In genomic region chr6:169455470-169455869, GRCh38 we compare ENCODE assay signal across 27 cellular contexts.
"Had no signal": no experiment of that assay in that cellular context is flagged by ENCODE, and none has a peak within 500 bp of the region (broad histone marks: within the 10 kb centered on the region; RNA-seq: fewer than 3 reads in every experiment).

No MANE protein-coding gene starts in this region.

- DNase-seq: activated CD4-positive, alpha-beta memory T cell treated with anti-CD3 and anti-CD28 coated beads, Interleukin-2, amount 10 ng/mL, durations not matched to agents 7 days and 5 days; activated CD4-positive, alpha-beta T cell treated with anti-CD3 and anti-CD28 coated beads for 4 hours; activated CD4-positive, alpha-beta T cell treated with anti-CD3 and anti-CD28 coated beads, Interleukin-2, amount 50 U/mL, for 1 hour; activated CD4-positive, CD25-positive, alpha-beta regulatory T cell treated with anti-CD3 and anti-CD28 coated beads, Interleukin-2, amount 50 U/mL, for 72 hours; activated CD8-positive, alpha-beta memory T cell treated with anti-CD3 and anti-CD28 coated beads for 24 hours; activated CD8-positive, alpha-beta memory T cell treated with anti-CD3 and anti-CD28 coated beads, Interleukin-2, amount 10 ng/mL, durations not matched to agents 7 days and 5 days; activated CD8-positive, alpha-beta memory T cell treated with anti-CD3 and anti-CD28 coated beads, Interleukin-2, amount 50 U/mL, for 48 hours; activated effector memory CD4-positive, alpha-beta T cell treated with Interleukin-2 at 50 U/mL for 16 hours; activated naive CD4-positive, alpha-beta T cell treated with anti-CD3 and anti-CD28 coated beads, Interleukin-2, amount 10 ng/mL, durations not matched to agents 7 days and 5 days; activated naive CD8-positive, alpha-beta T cell treated with anti-CD3 and anti-CD28 coated beads, Interleukin-2, amount 50 U/mL, for 24 hours; activated T-cell treated with anti-CD3 and anti-CD28 coated beads, Interleukin-2, amount 50 U/mL, for 48 hours; anterior cingulate cortex; Kasumi-1; KG1; MM.1S; MV-4-11; NCI-H1092; NCI-H1436 treated with DMSO at 0.1 percent for 48 hours; NCI-H1694 treated with DMSO at 0.1 percent for 48 hours; NCI-H2029; NCI-H345; NCI-H524 treated with DMSO at 0.1 percent for 48 hours; SHP77; SK-N-SH had no signal

- H3K36me3 ChIP-seq: SJSA1 had no signal

- H3K4me3 ChIP-seq: SJSA1 had no signal

- H3K9me2 ChIP-seq: SK-N-SH had no signal

- H3K9me3 ChIP-seq: SJSA1 had no signal

- ATAC-seq: activated CD8-positive, alpha-beta memory T cell treated with anti-CD3 and anti-CD28 coated beads, Interleukin-2, amount 10 ng/mL, durations not matched to agents 7 days and 5 days; activated naive CD8-positive, alpha-beta T cell treated with anti-CD3 and anti-CD28 coated beads, Interleukin-2, amount 50 U/mL, for 24 hours; Panc1; WTC11 had no signal

- H3K4me2 ChIP-seq: SK-N-SH had no signal

- H3K27me3 ChIP-seq: SJSA1 had no signal
